Comparison of ENCODE assay signal across 9 cellular contexts in genomic region chr4:41215155-41215554, GRCh38. TPM values are rescaled to one million over a fixed set of nuclear protein-coding genes. Genes with fewer than 3 reads are reported as not detected.
DNase-seq lines count a peak whose midpoint lies in the region; ATAC-seq and TF ChIP-seq lines count a peak whose summit lies in the region.
"Had no signal": no experiment of that assay in that cellular context is flagged by ENCODE, and none has a peak within 500 bp of the region (broad histone marks: within the 10 kb centered on the region; RNA-seq: fewer than 3 reads in every experiment).

No MANE protein-coding gene starts in this region.

- intact Hi-C loops in ascending aorta (cut with DNase I): loop anchor here (2.0 to 10.0 kb wide), 2 partner anchors 94 to 480 kb away; no protein-coding TSS in a partner anchor
- intact Hi-C loops in natural killer cell (cut with micrococcal nuclease): no loop called here

- H3K27me3 Mint-ChIP-seq in IgD-negative memory B cell: peaks cover 40% of the 10 kb centered on the region
- H3K27me3 Mint-ChIP-seq in natural killer cell (ENCODE audit: low read depth in 2 of 2): peaks cover 47 to 54% of the 10 kb centered on the region in 2 donors

- H3K9me3 Mint-ChIP-seq in IgD-negative memory B cell: peaks cover 0 to 2% (median 0%) of the 10 kb centered on the region in 3 donors
- peaks cover 0 to 4% of the 10 kb centered on the region in 2 donors for H3K9me3 Mint-ChIP-seq in natural killer cell
- no peaks in the 10 kb centered on the region for H3K9me3 Mint-ChIP-seq in stimulated activated effector memory CD8-positive, alpha-beta T cell treated with anti-CD3 and anti-CD28 coated beads, Interleukin-12 subunit alpha, Interleukin-12 subunit beta, amount 100 ng/mL, for 72 hours

- peak overlapping the region; percentile 92; the same call in 1 of the 2 replicates for H3K4me3 ChIP-seq in BLaER1
- peak overlapping the region in 1 of 2 donors; percentile 92 for H3K4me3 ChIP-seq in ascending aorta

- H3K9me3 ChIP-seq in BLaER1 (no peaks in the 10 kb centered on the region), ascending aorta (no peaks in the 10 kb centered on the region)

- POLR2A ChIA-PET in GM10248 (lab: Yijun Ruan, JAX): no interaction called here

- H3K4me1 Mint-ChIP-seq in IgD-negative memory B cell (peaks cover 16 to 24% (median 22%) of the 10 kb centered on the region in 3 donors), natural killer cell (peaks cover 19 to 22% of the 10 kb centered on the region in 2 donors)
- H3K4me1 Mint-ChIP-seq in stimulated activated effector memory CD8-positive, alpha-beta T cell treated with anti-CD3 and anti-CD28 coated beads, Interleukin-12 subunit alpha, Interleukin-12 subunit beta, amount 100 ng/mL, for 72 hours: peaks cover 6% of the 10 kb centered on the region

- H3K36me3 Mint-ChIP-seq in IgD-negative memory B cell (peaks cover 2% of the 10 kb centered on the region), natural killer cell (no peaks in the 10 kb centered on the region)
- H3K36me3 Mint-ChIP-seq in stimulated activated effector memory CD8-positive, alpha-beta T cell treated with anti-CD3 and anti-CD28 coated beads, Interleukin-12 subunit alpha, Interleukin-12 subunit beta, amount 100 ng/mL, for 72 hours: no peaks in the 10 kb centered on the region

- H3K4me1 ChIP-seq in BLaER1: peaks cover 37% of the 10 kb centered on the region
- H3K4me1 ChIP-seq in ascending aorta: peaks cover 7 to 15% of the 10 kb centered on the region in 2 donors

- H3K4me3 Mint-ChIP-seq in IgD-negative memory B cell (peak overlapping the region; percentile 80 to 95 (median 86)), natural killer cell (peak overlapping the region; percentile 47)
- H3K4me3 Mint-ChIP-seq in stimulated activated effector memory CD8-positive, alpha-beta T cell treated with anti-CD3 and anti-CD28 coated beads, Interleukin-12 subunit alpha, Interleukin-12 subunit beta, amount 100 ng/mL, for 72 hours: no peak overlapping the region

- H3K27ac ChIP-seq in BLaER1 (no peak overlapping the region), ascending aorta (peak overlapping the region; percentile 87 to 91)

- no peak for ATAC-seq in natural killer cell
- no peak for ATAC-seq in stimulated activated effector memory CD8-positive, alpha-beta T cell treated with anti-CD3 and anti-CD28 coated beads, Interleukin-12 subunit alpha, Interleukin-12 subunit beta, amount 100 ng/mL, for 72 hours

- H3K36me3 ChIP-seq in BLaER1: no peaks in the 10 kb centered on the region
- H3K36me3 ChIP-seq in ascending aorta: no peaks in the 10 kb centered on the region

- H3K27me3 ChIP-seq in BLaER1 (peaks cover 17% of the 10 kb centered on the region), ascending aorta (no peaks in the 10 kb centered on the region)

- CTCF ChIA-PET in GM10248 (lab: Yijun Ruan, JAX): interaction anchor here (1.2 to 9.2 kb wide), 4 partner anchors 10 to 288 kb away, joined by 3 to 85 read pairs (median 8); no protein-coding TSS in a partner anchor

- H3K4me2 ChIP-seq in BLaER1: peak overlapping the region; percentile 89

- no peak overlapping the region for H3K27ac Mint-ChIP-seq in IgD-negative memory B cell
- H3K27ac Mint-ChIP-seq in natural killer cell: no peak overlapping the region
- H3K27ac Mint-ChIP-seq in stimulated activated effector memory CD8-positive, alpha-beta T cell treated with anti-CD3 and anti-CD28 coated beads, Interleukin-12 subunit alpha, Interleukin-12 subunit beta, amount 100 ng/mL, for 72 hours: no peak overlapping the region

- no peak for TF ChIP-seq CTCF in ascending aorta (IDR thresholded peaks at IDR 0.05)
- TF ChIP-seq CTCF in natural killer cell (IDR thresholded peaks at IDR 0.05): no peak
- TF ChIP-seq CTCF in GM10248 (IDR thresholded peaks at IDR 0.05; ENCODE audit: control extremely low read depth, extremely low read depth, low read depth, missing control alignments): no peak

- DNase-seq in ascending aorta (ENCODE audit: low spot score in 2 of 2) (no peak), natural killer cell (no peak), hepatic stellate cell (ENCODE audit: low spot score) (no peak), middle frontal gyrus (ENCODE audit: extremely low spot score, low spot score) (no peak), GM10248 (ENCODE audit: extremely low spot score) (no peak)
- DNase-seq in stimulated activated effector memory CD8-positive, alpha-beta T cell treated with anti-CD3 and anti-CD28 coated beads, Interleukin-12 subunit alpha, Interleukin-12 subunit beta, amount 100 ng/mL, for 72 hours (ENCODE audit: low spot score in 2 of 2): no peak
- DNase-seq: activated CD4-positive, alpha-beta T cell treated with anti-CD3 and anti-CD28 coated beads for 1 hour had no signal

- H4K20me1 ChIP-seq in BLaER1: peaks cover 29% of the 10 kb centered on the region

- no peak overlapping the region for H3K9ac ChIP-seq in BLaER1

RNA-seq across cellular contexts. Expression of gene APBB2, which starts 0.8 kb away (rescaled TPM):
- 0.23 TPM for polyA plus RNA-seq in IgD-negative memory B cell
- total RNA-seq in ascending aorta: 51.4 TPM
- under 1 TPM in 2 of 3 donors, not detected in 1; 0.38 to 0.48 TPM for total RNA-seq in natural killer cell

RNA-seq across cellular contexts. Expression of gene UCHL1, which starts 41.6 kb away (rescaled TPM):
- 0.78 TPM for polyA plus RNA-seq in IgD-negative memory B cell
- total RNA-seq in ascending aorta: 119 TPM
- not detected for total RNA-seq in natural killer cell

Comparison
In these comparisons a context has a peak if more than half of its experiments do, and no peak if none do; other contexts are left out.
1. RNA of gene APBB2, which starts 0.8 kb away (total RNA-seq): 51.4 TPM in ascending aorta (single experiment); 0.38 to 0.48 TPM in natural killer cell; every median in the first group is over 10 times any median in the second.
2. RNA of gene UCHL1, which starts 41.6 kb away (total RNA-seq): 119 TPM in ascending aorta (single experiment); not detected in natural killer cell; every median in the first group is over 100 times any median in the second.